Comparison of ENCODE assay signal across 19 cellular contexts in genomic region chr11:134022748-134023147, GRCh38. TPM values are rescaled to one million over a fixed set of nuclear protein-coding genes. Genes with fewer than 3 reads are reported as not detected.
DNase-seq lines count a peak whose midpoint lies in the region; TF ChIP-seq lines count a peak whose summit lies in the region.
"Had no signal": no experiment of that assay in that cellular context is flagged by ENCODE, and none has a peak within 500 bp of the region (broad histone marks: within the 10 kb centered on the region; RNA-seq: fewer than 3 reads in every experiment).

No MANE protein-coding gene starts in this region.

- peaks cover 80% of the 10 kb centered on the region for H3K4me1 ChIP-seq in Karpas-422 (ENCODE audit: low read length)
- H3K4me1 ChIP-seq in breast epithelium = no peaks in the 10 kb centered on the region
- H3K4me1 ChIP-seq: HAP-1, Peyer's patch had no signal

- H3K9me3 ChIP-seq in Karpas-422 (ENCODE audit: low read length) = no peaks in the 10 kb centered on the region
- no peaks in the 10 kb centered on the region for H3K9me3 ChIP-seq in breast epithelium
- H3K9me3 ChIP-seq: HAP-1, Peyer's patch had no signal

- no peaks in the 10 kb centered on the region for H3K27me3 ChIP-seq in Karpas-422 (ENCODE audit: low read length)
- H3K27me3 ChIP-seq in breast epithelium = peaks cover 0 to 51% of the 10 kb centered on the region in 2 donors
- H3K27me3 ChIP-seq: Peyer's patch had no signal

- TF ChIP-seq POLR2A in breast epithelium (IDR thresholded peaks at IDR 0.05) = no peak

- H2AFZ ChIP-seq in Karpas-422 (ENCODE audit: low read length) = no peak overlapping the region
- H2AFZ ChIP-seq: GM23338 had no signal

- intact Hi-C loops in breast epithelium (cut with DNase I; ENCODE audit: low total_unique reads) = no loop called here

- H3K27ac ChIP-seq in Karpas-422 (ENCODE audit: low read length) = peak overlapping the region; percentile 64
- no peak overlapping the region for H3K27ac ChIP-seq in breast epithelium
- H3K27ac ChIP-seq: Peyer's patch had no signal

- H3K36me3 ChIP-seq in Karpas-422 (ENCODE audit: insufficient read depth, low read length) (no peaks in the 10 kb centered on the region), breast epithelium (no peaks in the 10 kb centered on the region)
- H3K36me3 ChIP-seq: HAP-1, Peyer's patch had no signal

- no peak for TF ChIP-seq CTCF in breast epithelium (IDR thresholded peaks at IDR 0.05)

- H3K9me2 ChIP-seq in Karpas-422 (replicated peaks; ENCODE audit: insufficient read depth, low read length) = no peaks in the 10 kb centered on the region

- no peaks in the 10 kb centered on the region for H4K20me1 ChIP-seq in Karpas-422 (ENCODE audit: insufficient read depth, low read depth, low read length)

- H3K4me2 ChIP-seq in Karpas-422 (ENCODE audit: low read depth, low read length, poor library complexity, severe bottlenecking) = peak overlapping the region; percentile 52
- H3K4me2 ChIP-seq: GM23338 had no signal

- 0 out of 2 replicates have a peak overlapping the region, but pooled peaks have one; percentile 12 for H3K4me3 ChIP-seq in Karpas-422 (ENCODE audit: low read length)
- H3K4me3 ChIP-seq in breast epithelium = no peak overlapping the region
- H3K4me3 ChIP-seq: GM12878, GM23338, HAP-1, Peyer's patch had no signal

- H3K9ac ChIP-seq in Karpas-422 (ENCODE audit: low read length) = no peak overlapping the region

- no peaks in the 10 kb centered on the region for H3K79me2 ChIP-seq in Karpas-422 (ENCODE audit: low read length)

- DNase-seq in NCI-H1105 (lab: John Stamatoyannopoulos, UW) (peak; percentile 4), NCI-H1105 treated with DMSO at 0.1 percent for 48 hours (lab: John Stamatoyannopoulos, UW) (no peak), Karpas-422 (no peak), NCI-H2196 (lab: John Stamatoyannopoulos, UW; ENCODE audit: unreplicated experiment) (peak; percentile 54), SHP77 treated with DMSO at 0.1 percent for 48 hours (lab: John Stamatoyannopoulos, UW) (peak; percentile 18), breast epithelium (ENCODE audit: low spot score in 2 of 2) (no peak), SK-N-DZ (ENCODE audit: low spot score) (no peak)
- DNase-seq: DND-41, KBM-7, NCI-H1694, NCI-H2171 treated with DMSO at 0.1 percent for 48 hours, NCI-H510A, NCI-H748 treated with DMSO at 0.1 percent for 48 hours, Peyer's patch, T1000 had no signal

RNA-seq across cellular contexts. Expression of gene JAM3, which starts 46.1 kb away (rescaled TPM):
- 0.65 and 4.8 TPM in 2 replicates for total RNA-seq in Karpas-422 (2014; rRNA removed; shearing (Covaris generic); ENCODE audit: low replicate concordance)
- total RNA-seq in breast epithelium = 10 to 100 TPM; 25.0 to 34.5 (median 33.8) TPM
- polyA plus RNA-seq in SK-N-DZ (2014; cell fraction: cytosol; rRNA removed) = 37.8 and 46.1 TPM in 2 replicates
- polyA plus RNA-seq in SK-N-DZ (2014; cell fraction: nucleus; rRNA removed) = 39.7 and 61.3 TPM in 2 replicates
- total RNA-seq: OCI-LY7 had no signal

Comparison
In these comparisons a context has a peak if more than half of its experiments do, and no peak if none do; other contexts are left out.
1. DNase-seq: peak in NCI-H1105 (single experiment), NCI-H2196 (single experiment) and SHP77 treated with DMSO at 0.1 percent for 48 hours (single experiment); none in NCI-H1105 treated with DMSO at 0.1 percent for 48 hours (single experiment), Karpas-422 (single experiment), breast epithelium (0 of 2) and SK-N-DZ (single experiment).